ENCODE assay signal across 24 cellular contexts in the genomic region with DNA sequence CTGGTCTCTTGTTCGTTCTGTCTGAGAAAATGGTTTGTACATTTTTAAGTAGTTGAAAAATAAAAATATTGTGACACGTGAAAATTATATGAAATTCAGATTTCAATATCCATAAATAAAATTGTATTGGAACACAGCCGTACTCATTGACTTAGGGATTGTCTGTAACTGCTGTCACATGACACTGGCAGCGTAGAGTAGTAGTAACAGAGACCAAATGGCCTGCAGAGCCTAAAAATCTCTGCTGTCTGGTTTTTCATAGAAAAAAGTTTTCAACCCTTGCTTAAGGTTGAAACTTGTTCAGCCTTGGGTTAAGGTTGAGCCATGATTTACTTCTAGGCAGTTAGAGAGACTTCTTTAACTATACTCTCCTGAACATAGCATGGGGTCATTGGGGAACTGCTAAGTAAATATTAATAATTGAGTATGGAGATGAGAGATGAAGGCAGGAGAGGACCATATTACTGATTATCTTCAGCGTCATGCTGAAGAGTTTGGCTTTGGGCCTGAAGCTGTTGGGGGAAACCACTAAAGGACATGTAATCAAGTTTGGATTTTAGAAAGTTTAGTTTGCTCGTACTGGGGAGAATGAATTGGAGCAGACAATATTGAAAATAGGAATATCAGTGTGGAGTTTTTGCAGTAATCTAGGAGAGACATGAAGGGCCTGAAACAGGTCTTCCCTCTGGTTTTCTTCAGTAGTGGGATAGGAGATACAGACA. TPM values are rescaled to one million over a fixed set of nuclear protein-coding genes. Genes with fewer than 3 reads are reported as not detected.
DNase-seq lines count a peak whose midpoint lies in the region; ATAC-seq and TF ChIP-seq lines count a peak whose summit lies in the region.
"Had no signal": no experiment of that assay in that cellular context is flagged by ENCODE, and none has a peak within 500 bp of the region (broad histone marks: within the 10 kb centered on the region; RNA-seq: fewer than 3 reads in every experiment).

No MANE protein-coding gene starts in this region.

- H3K4me1 ChIP-seq in right lobe of liver (peaks cover 0 to 66% (median 33%) of the 10 kb centered on the region in 4 donors), tibial artery (peaks cover 0 to 50% (median 5%) of the 10 kb centered on the region in 4 donors), upper lobe of left lung (peaks cover 11 to 20% (median 16%) of the 10 kb centered on the region in 4 donors)
- H3K4me1 ChIP-seq: uterus had no signal

- WGBS in right lobe of liver (ENCODE audit: insufficient coverage, low coverage, low lambda C conversion rate, missing lambda C conversion rate): 37% methylated on average over 6 of the region's 6 CpGs
- whole genome bisulfite sequencing in upper lobe of left lung, 2 donors: 75 to 88% methylated on average over 6 of the region's 6 CpGs

- H3K36me3 Mint-ChIP-seq in central memory CD8-positive, alpha-beta T cell (ENCODE audit: insufficient read depth): peaks cover 30% of the 10 kb centered on the region

- TF ChIP-seq CTCF in right lobe of liver (IDR thresholded peaks at IDR 0.05): peak in 1 of 4 donors; percentile 8
- TF ChIP-seq CTCF in tibial artery (IDR thresholded peaks at IDR 0.05): no peak
- no peak for TF ChIP-seq CTCF in upper lobe of left lung (IDR thresholded peaks at IDR 0.05)

- ATAC-seq in Right ventricle myocardium superior (ENCODE audit: poor library complexity) (peak; percentile 58), left ventricle myocardium superior (no peak), right lobe of liver (no peak), upper lobe of left lung (ENCODE audit: low FRiP score in 2 of 2) (no peak)
- ATAC-seq in central memory CD8-positive, alpha-beta T cell (replicated peaks; ENCODE audit: extremely low read depth, poor library complexity, severe bottlenecking): no peak
- ATAC-seq: A549; CD8-positive, alpha-beta T cell; esophagus mucosa; mucosa of descending colon; stimulated activated naive B cell treated with anti-CD40 and anti-IgM and Interleukin-4, amounts not matched to agents 10 μg/mL and 1 μg/mL and 100 μg/mL, for 72 hours had no signal

- H3K27me3 ChIP-seq in right lobe of liver: no peaks in the 10 kb centered on the region
- H3K27me3 ChIP-seq in tibial artery: no peaks in the 10 kb centered on the region
- H3K27me3 ChIP-seq in upper lobe of left lung: no peaks in the 10 kb centered on the region
- H3K27me3 ChIP-seq: dorsolateral prefrontal cortex, heart left ventricle, uterus had no signal

- TF ChIP-seq POLR2A in right lobe of liver (IDR thresholded peaks at IDR 0.05) (no peak), upper lobe of left lung (IDR thresholded peaks at IDR 0.05) (no peak)

- H3K27ac ChIP-seq in right lobe of liver: peak overlapping the region; percentile 28 to 83 (median 73)
- peak overlapping the region; percentile 29 to 69 for H3K27ac ChIP-seq in tibial artery
- H3K27ac ChIP-seq in upper lobe of left lung: no peak overlapping the region
- H3K27ac ChIP-seq: A549, dorsolateral prefrontal cortex had no signal

- no peaks in the 10 kb centered on the region for H3K9me3 ChIP-seq in right lobe of liver
- no peaks in the 10 kb centered on the region for H3K9me3 ChIP-seq in tibial artery
- H3K9me3 ChIP-seq in upper lobe of left lung: no peaks in the 10 kb centered on the region
- H3K9me3 ChIP-seq: A549, heart left ventricle, mucosa of descending colon, uterus had no signal

- H3K36me3 ChIP-seq in right lobe of liver (no peaks in the 10 kb centered on the region), tibial artery (no peaks in the 10 kb centered on the region), upper lobe of left lung (no peaks in the 10 kb centered on the region)
- H3K36me3 ChIP-seq: heart left ventricle, uterus had no signal

- H3K4me1 Mint-ChIP-seq in central memory CD8-positive, alpha-beta T cell: peaks cover 64% of the 10 kb centered on the region

- H3K27ac Mint-ChIP-seq in central memory CD8-positive, alpha-beta T cell (ENCODE audit: low read depth): peak overlapping the region; percentile 81
- H3K27ac Mint-ChIP-seq: stimulated activated naive B cell treated with anti-CD40 and anti-IgM and Interleukin-4, amounts not matched to agents 10 μg/mL and 1 μg/mL and 100 μg/mL, for 72 hours had no signal

- H3K27me3 Mint-ChIP-seq in central memory CD8-positive, alpha-beta T cell: no peaks in the 10 kb centered on the region
- H3K27me3 Mint-ChIP-seq: stimulated activated naive B cell treated with anti-CD40 and anti-IgM and Interleukin-4, amounts not matched to agents 10 μg/mL and 1 μg/mL and 100 μg/mL, for 72 hours had no signal

- no peaks in the 10 kb centered on the region for H3K9me3 Mint-ChIP-seq in central memory CD8-positive, alpha-beta T cell
- H3K9me3 Mint-ChIP-seq: CD8-positive, alpha-beta T cell; stimulated activated naive B cell treated with anti-CD40 and anti-IgM and Interleukin-4, amounts not matched to agents 10 μg/mL and 1 μg/mL and 100 μg/mL, for 72 hours had no signal

- intact Hi-C loops in Right ventricle myocardium superior (cut with DNase I) (no loop called here), left ventricle myocardium superior (cut with micrococcal nuclease) (no loop called here), right lobe of liver (cut with DNase I) (no loop called here), tibial artery (cut with DNase I; ENCODE audit: low total_unique reads) (no loop called here)

- H3K4me3 Mint-ChIP-seq in central memory CD8-positive, alpha-beta T cell: no peak overlapping the region
- H3K4me3 Mint-ChIP-seq: CD8-positive, alpha-beta T cell; stimulated activated naive B cell treated with anti-CD40 and anti-IgM and Interleukin-4, amounts not matched to agents 10 μg/mL and 1 μg/mL and 100 μg/mL, for 72 hours had no signal

- no peak for TF ChIP-seq EP300 in upper lobe of left lung (IDR thresholded peaks at IDR 0.05)

- DNase-seq in Right ventricle myocardium superior (no peak), left ventricle myocardium superior (no peak), right lobe of liver (no peak), tibial artery (no peak), DMS53 treated with DMSO at 0.1 percent for 48 hours (lab: John Stamatoyannopoulos, UW; ENCODE audit: unreplicated experiment) (no peak), upper lobe of left lung (no peak), HK-2 (ENCODE audit: unreplicated experiment) (no peak)
- DNase-seq in central memory CD8-positive, alpha-beta T cell (ENCODE audit: low spot score in 2 of 2): no peak
- DNase-seq: activated effector memory CD4-positive, alpha-beta T cell treated with Interleukin-2 at 50 U/mL for 16 hours; anterior cingulate cortex; CD8-positive, alpha-beta T cell; dorsolateral prefrontal cortex; heart left ventricle; kidney; mucosa of descending colon; NCI-H1930; NCI-H510A treated with DMSO at 0.1 percent for 48 hours; occipital lobe; OCI-M1; stimulated activated naive B cell treated with anti-CD40 and anti-IgM and Interleukin-4, amounts not matched to agents 10 μg/mL and 1 μg/mL and 100 μg/mL, for 72 hours; SW 1271; uterus had no signal

- H3K4me3 ChIP-seq in right lobe of liver: no peak overlapping the region
- no peak overlapping the region for H3K4me3 ChIP-seq in tibial artery
- H3K4me3 ChIP-seq in upper lobe of left lung: no peak overlapping the region
- H3K4me3 ChIP-seq: A549, dorsolateral prefrontal cortex, heart left ventricle, mucosa of descending colon, uterus had no signal

RNA-seq across cellular contexts. Expression of a gene that starts 16.2 kb away (rescaled TPM):
- total RNA-seq in Right ventricle myocardium superior (4.4 TPM), left ventricle myocardium superior (4.7 TPM), right lobe of liver (10 to 100 TPM; 28.3 to 55.7 (median 36.7) TPM), upper lobe of left lung (10 to 100 TPM; 42.7 to 96.9 (median 62.0) TPM)

Comparison
In these comparisons a context has a peak if more than half of its experiments do, and no peak if none do; other contexts are left out.
1. H3K27ac ChIP-seq: peak in right lobe of liver (3 of 3) and tibial artery (2 of 2); none in upper lobe of left lung (0 of 4).